In genomic region chr4:96786306-96786705, GRCh38 we compare ENCODE assay signal across 36 cellular contexts.
"Had no signal": no experiment of that assay in that cellular context is flagged by ENCODE, and none has a peak within 500 bp of the region (broad histone marks: within the 10 kb centered on the region; RNA-seq: fewer than 3 reads in every experiment).

No MANE protein-coding gene starts in this region.

- H3K4me3 ChIP-seq: ascending aorta, cardiac muscle cell, coronary artery, gastrocnemius medialis, lower lobe of right lung, mucosa of descending colon, ovary, right lobe of liver, skin epidermis, thoracic aorta had no signal

- ATAC-seq: effector memory CD8-positive, alpha-beta T cell; gastrocnemius medialis; left lobe of liver; lower lobe of right lung; mucosa of descending colon; natural killer cell treated with Interleukin-12 subunit alpha and Interleukin-12 subunit beta and Interleukin-15 and Interleukin-18, amount 100 ng/mL, for 72 hours; right lobe of liver; stimulated activated effector memory CD8-positive, alpha-beta T cell treated with anti-CD3 and anti-CD28 coated beads, Interleukin-12 subunit alpha, Interleukin-12 subunit beta, amount 100 ng/mL, for 72 hours; T-helper 17 cell had no signal

- H3K36me3 Mint-ChIP-seq: activated CD4-positive, alpha-beta memory T cell treated with anti-CD3 and anti-CD28 coated beads for 36 hours; activated naive CD4-positive, alpha-beta T cell treated with anti-CD3 and anti-CD28 coated beads, Interleukin-2, amount 10 ng/mL, durations not matched to agents 7 days and 5 days; activated naive CD8-positive, alpha-beta T cell treated with anti-CD3 and anti-CD28 coated beads, Interleukin-2, amount 10 ng/mL, durations not matched to agents 7 days and 5 days; brain; natural killer cell treated with Interleukin-12 subunit alpha and Interleukin-12 subunit beta and Interleukin-15 and Interleukin-18, amount 100 ng/mL, for 72 hours; stimulated activated effector memory CD8-positive, alpha-beta T cell treated with anti-CD3 and anti-CD28 coated beads, Interleukin-12 subunit alpha, Interleukin-12 subunit beta, amount 100 ng/mL, for 72 hours had no signal

- H3K27me3 Mint-ChIP-seq: activated CD4-positive, alpha-beta memory T cell treated with anti-CD3 and anti-CD28 coated beads for 36 hours; activated CD4-positive, alpha-beta T cell treated with anti-CD3 and anti-CD28 coated beads, Interleukin-2, amount 10 ng/mL, durations not matched to agents 24 days and 14 days; activated naive CD4-positive, alpha-beta T cell treated with anti-CD3 and anti-CD28 coated beads, Interleukin-2, amount 10 ng/mL, durations not matched to agents 7 days and 5 days; activated naive CD8-positive, alpha-beta T cell treated with anti-CD3 and anti-CD28 coated beads, Interleukin-2, amount 10 ng/mL, durations not matched to agents 7 days and 5 days; brain; effector memory CD8-positive, alpha-beta T cell; natural killer cell treated with Interleukin-12 subunit alpha and Interleukin-12 subunit beta and Interleukin-15 and Interleukin-18, amount 100 ng/mL, for 72 hours; progenitor cell of endocrine pancreas; stimulated activated naive CD8-positive, alpha-beta T cell treated with anti-CD3 and anti-CD28 coated beads, Interleukin-15, Interleukin-2, amounts not matched to agents 100 ng/mL and 50 ng/mL, for 24 hours; T-helper 17 cell had no signal

- H3K4me1 Mint-ChIP-seq: activated CD4-positive, alpha-beta T cell treated with anti-CD3 and anti-CD28 coated beads, Interleukin-2, amount 10 ng/mL, durations not matched to agents 24 days and 14 days; activated naive CD4-positive, alpha-beta T cell treated with anti-CD3 and anti-CD28 coated beads, Interleukin-2, amount 10 ng/mL, durations not matched to agents 7 days and 5 days; activated naive CD8-positive, alpha-beta T cell treated with anti-CD3 and anti-CD28 coated beads, Interleukin-2, amount 10 ng/mL, durations not matched to agents 7 days and 5 days; brain; stimulated activated effector memory CD8-positive, alpha-beta T cell treated with anti-CD3 and anti-CD28 coated beads, Interleukin-12 subunit alpha, Interleukin-12 subunit beta, amount 100 ng/mL, for 72 hours; T-helper 17 cell had no signal

- H3K27ac ChIP-seq: ascending aorta, cardiac muscle cell, coronary artery, gastrocnemius medialis, lower lobe of right lung, neutrophil, ovary, right lobe of liver, skin epidermis, thoracic aorta, WERI-Rb-1 had no signal

- H3K36me3 ChIP-seq: ascending aorta, cardiac muscle cell, gastrocnemius medialis, lower lobe of right lung, neutrophil, ovary, right lobe of liver, thoracic aorta, WERI-Rb-1 had no signal

- H3K4me3 Mint-ChIP-seq: activated CD4-positive, alpha-beta memory T cell treated with anti-CD3 and anti-CD28 coated beads for 36 hours; activated CD4-positive, alpha-beta T cell treated with anti-CD3 and anti-CD28 coated beads, Interleukin-2, amount 10 ng/mL, durations not matched to agents 24 days and 14 days; activated naive CD4-positive, alpha-beta T cell treated with anti-CD3 and anti-CD28 coated beads, Interleukin-2, amount 10 ng/mL, durations not matched to agents 7 days and 5 days; activated naive CD8-positive, alpha-beta T cell treated with anti-CD3 and anti-CD28 coated beads, Interleukin-2, amount 10 ng/mL, durations not matched to agents 7 days and 5 days; brain; effector memory CD8-positive, alpha-beta T cell; natural killer cell treated with Interleukin-12 subunit alpha and Interleukin-12 subunit beta and Interleukin-15 and Interleukin-18, amount 100 ng/mL, for 72 hours; stimulated activated effector memory CD8-positive, alpha-beta T cell treated with anti-CD3 and anti-CD28 coated beads, Interleukin-12 subunit alpha, Interleukin-12 subunit beta, amount 100 ng/mL, for 72 hours; stimulated activated naive CD8-positive, alpha-beta T cell treated with anti-CD3 and anti-CD28 coated beads, Interleukin-15, Interleukin-2, amounts not matched to agents 100 ng/mL and 50 ng/mL, for 24 hours; T-helper 17 cell had no signal

- H3K4me1 ChIP-seq: ascending aorta, gastrocnemius medialis, lower lobe of right lung, right lobe of liver had no signal

- H3K9me3 Mint-ChIP-seq: activated CD4-positive, alpha-beta T cell treated with anti-CD3 and anti-CD28 coated beads, Interleukin-2, amount 10 ng/mL, durations not matched to agents 24 days and 14 days; activated naive CD4-positive, alpha-beta T cell treated with anti-CD3 and anti-CD28 coated beads, Interleukin-2, amount 10 ng/mL, durations not matched to agents 7 days and 5 days; activated naive CD8-positive, alpha-beta T cell treated with anti-CD3 and anti-CD28 coated beads, Interleukin-2, amount 10 ng/mL, durations not matched to agents 7 days and 5 days; brain had no signal

- H3K27me3 ChIP-seq: ascending aorta, cardiac muscle cell, gastrocnemius medialis, neutrophil, ovary, right lobe of liver had no signal

- H3K27ac Mint-ChIP-seq: activated CD4-positive, alpha-beta memory T cell treated with anti-CD3 and anti-CD28 coated beads for 36 hours; activated CD4-positive, alpha-beta T cell treated with anti-CD3 and anti-CD28 coated beads, Interleukin-2, amount 10 ng/mL, durations not matched to agents 24 days and 14 days; activated naive CD4-positive, alpha-beta T cell treated with anti-CD3 and anti-CD28 coated beads, Interleukin-2, amount 10 ng/mL, durations not matched to agents 7 days and 5 days; activated naive CD8-positive, alpha-beta T cell treated with anti-CD3 and anti-CD28 coated beads, Interleukin-2, amount 10 ng/mL, durations not matched to agents 7 days and 5 days; brain; effector memory CD8-positive, alpha-beta T cell; natural killer cell treated with Interleukin-12 subunit alpha and Interleukin-12 subunit beta and Interleukin-15 and Interleukin-18, amount 100 ng/mL, for 72 hours; progenitor cell of endocrine pancreas; stimulated activated effector memory CD8-positive, alpha-beta T cell treated with anti-CD3 and anti-CD28 coated beads, Interleukin-12 subunit alpha, Interleukin-12 subunit beta, amount 100 ng/mL, for 72 hours; stimulated activated naive CD8-positive, alpha-beta T cell treated with anti-CD3 and anti-CD28 coated beads, Interleukin-15, Interleukin-2, amounts not matched to agents 100 ng/mL and 50 ng/mL, for 24 hours; T-helper 17 cell had no signal

- DNase-seq: activated CD4-positive, alpha-beta memory T cell treated with anti-CD3 and anti-CD28 coated beads for 36 hours; activated CD4-positive, alpha-beta T cell treated with anti-CD3 and anti-CD28 coated beads, Interleukin-2, amount 10 ng/mL, durations not matched to agents 24 days and 14 days; activated CD4-positive, CD25-positive, alpha-beta regulatory T cell treated with anti-CD3 and anti-CD28 coated beads, Interleukin-2, amount 50 U/mL, for 72 hours; activated CD8-positive, alpha-beta memory T cell treated with anti-CD3 and anti-CD28 coated beads, Interleukin-2, amount 50 U/mL, for 4 hours; activated gamma-delta T cell; activated naive CD4-positive, alpha-beta T cell treated with anti-CD3 and anti-CD28 coated beads, Interleukin-2, amount 10 ng/mL, durations not matched to agents 7 days and 5 days; activated naive CD8-positive, alpha-beta T cell treated with anti-CD3 and anti-CD28 coated beads, Interleukin-2, amount 10 ng/mL, durations not matched to agents 7 days and 5 days; activated T-cell treated with anti-CD3 and anti-CD28 coated beads, Interleukin-2, amount 50 U/mL, for 1 hour; cerebellar nuclear complex; effector memory CD8-positive, alpha-beta T cell; erythroblast; gastrocnemius medialis; glutamatergic neuron; lower lobe of right lung; mesenchymal stem cell; mucosa of descending colon; ovary; right lobe of liver; stimulated activated CD4-positive, alpha-beta T cell treated with anti-CD3 and anti-CD28 coated beads, Interleukin-12 subunit alpha, Interleukin-12 subunit beta, amount 100 ng/mL, for 4 hours; stimulated activated CD4-positive, alpha-beta T cell treated with anti-CD3 and anti-CD28 coated beads, Interleukin-4, amount 100 ng/mL, for 1 hour; T-helper 17 cell; T1000; trophoblast cell; WERI-Rb-1 had no signal

- H3K9me3 ChIP-seq: ascending aorta, gastrocnemius medialis, lower lobe of right lung, mucosa of descending colon, neutrophil, ovary, right lobe of liver, thoracic aorta had no signal
